11 cellular contexts compared by ENCODE assay signal in genomic region chr4:165612936-165613335, GRCh38.
DNase-seq lines count a peak whose midpoint lies in the region; ATAC-seq and TF ChIP-seq lines count a peak whose summit lies in the region.
"Had no signal": no experiment of that assay in that cellular context is flagged by ENCODE, and none has a peak within 500 bp of the region (broad histone marks: within the 10 kb centered on the region; RNA-seq: fewer than 3 reads in every experiment).

No MANE protein-coding gene starts in this region.

- no peak for TF ChIP-seq EP300 in suprapubic skin (IDR thresholded peaks at IDR 0.05)

- no peak overlapping the region for H3K4me3 ChIP-seq in suprapubic skin

- ATAC-seq in GM18907 (IDR thresholded peaks at IDR 0.05; ENCODE audit: unreplicated experiment) (peak; percentile 98), GM21423 (IDR thresholded peaks at IDR 0.05; ENCODE audit: unreplicated experiment) (peak; percentile 94), HG03066 (IDR thresholded peaks at IDR 0.05; ENCODE audit: low read depth, unreplicated experiment) (peak; percentile 70)
- ATAC-seq in activated T-helper 17 cell treated with anti-CD3 and anti-CD28 coated beads, Interleukin-2, amount 50 U/mL, for 72 hours (replicated peaks), result peak; percentile 67

- H3K4me1 Mint-ChIP-seq in activated T-helper 17 cell treated with anti-CD3 and anti-CD28 coated beads, Interleukin-2, amount 50 U/mL, for 72 hours, result no peaks in the 10 kb centered on the region
- peaks cover 7% of the 10 kb centered on the region for H3K4me1 Mint-ChIP-seq in chondrocyte (ENCODE audit: low read depth)

- H3K27ac Mint-ChIP-seq in activated T-helper 17 cell treated with anti-CD3 and anti-CD28 coated beads, Interleukin-2, amount 50 U/mL, for 72 hours, result no peak overlapping the region
- H3K27ac Mint-ChIP-seq in chondrocyte (ENCODE audit: unreplicated experiment), result no peak overlapping the region

- no peaks in the 10 kb centered on the region for H3K4me1 ChIP-seq in suprapubic skin

- TF ChIP-seq POLR2A in suprapubic skin (IDR thresholded peaks at IDR 0.05), result no peak

- 20% methylated on average over 1 of the region's 1 CpG for WGBS in suprapubic skin

- no peaks in the 10 kb centered on the region for H3K36me3 ChIP-seq in suprapubic skin

- H3K36me3 Mint-ChIP-seq in activated T-helper 17 cell treated with anti-CD3 and anti-CD28 coated beads, Interleukin-2, amount 50 U/mL, for 72 hours (ENCODE audit: low read depth), result no peaks in the 10 kb centered on the region
- no peaks in the 10 kb centered on the region for H3K36me3 Mint-ChIP-seq in chondrocyte (ENCODE audit: low read depth)

- DNase-seq in NCI-H2196 (lab: John Stamatoyannopoulos, UW; ENCODE audit: unreplicated experiment) (no peak), suprapubic skin (ENCODE audit: low spot score in 2 of 2) (no peak), DMS 273 treated with DMSO at 0.1 percent for 48 hours (lab: John Stamatoyannopoulos, UW) (no peak), chondrocyte (ENCODE audit: low spot score) (no peak)
- DNase-seq: activated T-cell treated with anti-CD3 and anti-CD28 coated beads for 4 hours; hypothalamus; stimulated activated CD4-positive, alpha-beta T cell treated with anti-CD3 and anti-CD28 coated beads, Interleukin-15, amount 100 ng/mL, for 24 hours had no signal

- H3K27ac ChIP-seq in suprapubic skin, result no peak overlapping the region

- H3K27me3 Mint-ChIP-seq in activated T-helper 17 cell treated with anti-CD3 and anti-CD28 coated beads, Interleukin-2, amount 50 U/mL, for 72 hours, result no peaks in the 10 kb centered on the region
- peaks cover 6% of the 10 kb centered on the region for H3K27me3 Mint-ChIP-seq in chondrocyte (ENCODE audit: low read depth)

- peaks cover 6% of the 10 kb centered on the region for H3K9me3 Mint-ChIP-seq in activated T-helper 17 cell treated with anti-CD3 and anti-CD28 coated beads, Interleukin-2, amount 50 U/mL, for 72 hours
- H3K9me3 Mint-ChIP-seq in chondrocyte (ENCODE audit: low read depth), result peaks cover 9% of the 10 kb centered on the region

- no peaks in the 10 kb centered on the region for H3K9me3 ChIP-seq in suprapubic skin

- no peaks in the 10 kb centered on the region for H3K27me3 ChIP-seq in suprapubic skin

- H3K4me3 Mint-ChIP-seq in activated T-helper 17 cell treated with anti-CD3 and anti-CD28 coated beads, Interleukin-2, amount 50 U/mL, for 72 hours, result no peak overlapping the region
- H3K4me3 Mint-ChIP-seq in chondrocyte (ENCODE audit: unreplicated experiment), result no peak overlapping the region

- TF ChIP-seq CTCF in suprapubic skin (IDR thresholded peaks at IDR 0.05) (no peak), chondrocyte (IDR thresholded peaks at IDR 0.05) (no peak)
